8 cellular contexts compared by ENCODE assay signal in the genomic region with DNA sequence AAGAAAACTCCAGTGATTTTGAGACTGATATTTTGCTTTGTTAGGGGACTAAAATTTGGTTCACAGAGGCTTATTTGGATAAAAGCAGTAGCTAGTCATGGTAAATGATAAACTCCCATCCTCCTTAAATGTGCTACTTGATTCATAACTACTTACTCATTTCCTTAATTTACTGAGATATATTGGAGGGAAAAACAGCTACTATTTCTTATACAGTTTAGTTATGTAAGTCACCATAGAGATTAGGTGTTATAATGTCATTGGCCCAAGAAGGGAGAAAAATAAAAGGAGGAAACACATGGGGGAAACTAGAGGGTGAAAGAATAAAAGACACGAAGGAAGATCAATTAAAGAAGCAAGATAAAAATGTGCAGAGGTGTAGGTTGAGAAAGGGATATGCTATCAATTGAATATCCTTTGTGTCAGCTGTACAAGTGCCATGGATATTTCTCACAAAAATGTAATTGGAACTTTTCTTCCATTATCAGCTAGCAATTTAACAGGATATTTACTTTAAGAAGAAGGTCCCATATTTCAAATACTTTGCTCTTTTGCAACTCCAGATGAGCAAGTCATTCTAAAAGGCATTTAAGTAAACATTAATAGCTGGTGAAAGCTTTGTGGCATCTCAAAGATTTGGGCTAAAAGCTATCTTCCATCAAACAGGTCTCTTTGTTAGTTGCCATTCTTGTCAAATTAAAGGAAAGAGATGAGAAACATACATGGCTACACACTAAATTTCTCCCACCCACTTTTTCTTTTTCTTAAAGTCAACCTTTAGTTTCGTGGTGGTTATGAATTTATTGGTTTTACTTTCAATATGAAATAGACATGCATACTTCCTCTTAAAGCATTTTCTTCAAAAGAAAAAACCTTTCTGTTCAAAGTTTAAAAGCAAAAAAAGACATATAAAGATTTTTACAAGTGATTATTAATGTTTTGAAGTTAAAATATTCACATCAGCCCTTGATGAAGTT.
DNase-seq lines count a peak whose midpoint lies in the region; ATAC-seq lines count a peak whose summit lies in the region.
"Had no signal": no experiment of that assay in that cellular context is flagged by ENCODE, and none has a peak within 500 bp of the region (broad histone marks: within the 10 kb centered on the region; RNA-seq: fewer than 3 reads in every experiment).

No MANE protein-coding gene starts in this region.

- H3K36me3 ChIP-seq in neuronal stem cell (replicated peaks in 1 of 2; ENCODE audit: control insufficient read depth in 2 of 2, insufficient read depth in 2 of 2, low read length in 2 of 2), result no peaks in the 10 kb centered on the region
- H3K36me3 ChIP-seq: HAP-1 had no signal

- no peak overlapping the region for H2BK12ac ChIP-seq in neuronal stem cell (ENCODE audit: low read length)

- ATAC-seq in GM18907 (IDR thresholded peaks at IDR 0.05; ENCODE audit: unreplicated experiment) (peak; percentile 98), HG02588 (IDR thresholded peaks at IDR 0.05; ENCODE audit: unreplicated experiment) (peak; percentile 98)

- H3K18ac ChIP-seq in neuronal stem cell (ENCODE audit: low read length), result no peak overlapping the region

- H3K27ac ChIP-seq in neuronal stem cell (replicated peaks; ENCODE audit: low read length), result no peak overlapping the region

- H2BK120ac ChIP-seq in neuronal stem cell (ENCODE audit: low read depth, low read length), result no peak overlapping the region

- H4K91ac ChIP-seq in neuronal stem cell (ENCODE audit: low read depth, low read length, poor library complexity), result no peak overlapping the region

- H3K4ac ChIP-seq in neuronal stem cell (ENCODE audit: low read length), result no peak overlapping the region

- no peak overlapping the region for H3K4me2 ChIP-seq in neuronal stem cell (ENCODE audit: insufficient read depth, low read length, poor library complexity, severe bottlenecking)

- H3K9ac ChIP-seq in neuronal stem cell (ENCODE audit: low read depth, low read length, poor library complexity), result no peak overlapping the region

- H3K79me1 ChIP-seq in neuronal stem cell (ENCODE audit: low read depth, low read length), result no peaks in the 10 kb centered on the region

- no peak overlapping the region for H2BK15ac ChIP-seq in neuronal stem cell (ENCODE audit: low read length)

- H3K4me3 ChIP-seq in neuronal stem cell (ENCODE audit: low read length in 2 of 2), result no peak overlapping the region
- H3K4me3 ChIP-seq: HAP-1 had no signal

- H3K4me1 ChIP-seq in neuronal stem cell (ENCODE audit: control insufficient read depth in 2 of 2, insufficient read depth in 1 of 2, low read depth in 1 of 2, low read length in 2 of 2), result no peaks in the 10 kb centered on the region
- H3K4me1 ChIP-seq: HAP-1 had no signal

- no CpG with 5 or more reads among the region's 2 CpGs for WGBS in neuronal stem cell (ENCODE audit: extremely low coverage in 2 of 2, insufficient read length in 2 of 2, insufficient replicate concordance in 1 of 2), 2 donors

- H2BK5ac ChIP-seq in neuronal stem cell (ENCODE audit: low read length), result no peak overlapping the region

- no peak overlapping the region for H4K8ac ChIP-seq in neuronal stem cell (ENCODE audit: low read depth, low read length)

- H3K23ac ChIP-seq in neuronal stem cell (ENCODE audit: low read depth, low read length, poor library complexity), result no peak overlapping the region

- H2AFZ ChIP-seq in neuronal stem cell (ENCODE audit: low read length), result no peak overlapping the region

- no peaks in the 10 kb centered on the region for H3K27me3 ChIP-seq in neuronal stem cell (ENCODE audit: control insufficient read depth in 3 of 3, insufficient read depth in 3 of 3, low read depth in 1 of 3, low read length in 3 of 3)

- no peak overlapping the region for H3K14ac ChIP-seq in neuronal stem cell (ENCODE audit: low read length)

- DNase-seq in M059J (ENCODE audit: low read depth), result peak; percentile 1
- DNase-seq in renal cortical epithelial cell (ENCODE audit: low read depth), result peak; percentile 23
- DNase-seq in NK-92 treated with Interleukin-12 subunit alpha and Interleukin-12 subunit beta, amount 100 ng/mL, for 24 hours (lab: John Stamatoyannopoulos, UW), result no peak
- DNase-seq in activated naive CD4-positive, alpha-beta T cell (lab: John Stamatoyannopoulos, UW), result no peak
- no peak for DNase-seq in neuronal stem cell (ENCODE audit: low spot score)

- H2AK5ac ChIP-seq in neuronal stem cell (ENCODE audit: low read depth, low read length), result no peak overlapping the region

- H3K9me3 ChIP-seq in neuronal stem cell (replicated peaks in 1 of 2; ENCODE audit: control insufficient read depth in 2 of 2, insufficient read depth in 1 of 2, low read depth in 1 of 2, low read length in 2 of 2), result no peaks in the 10 kb centered on the region
- H3K9me3 ChIP-seq: HAP-1 had no signal

Comparison
In these comparisons a context has a peak if more than half of its experiments do, and no peak if none do; other contexts are left out.
1. DNase-seq: peak in M059J (single experiment) and renal cortical epithelial cell (single experiment); none in NK-92 treated with Interleukin-12 subunit alpha and Interleukin-12 subunit beta, amount 100 ng/mL, for 24 hours (single experiment), activated naive CD4-positive, alpha-beta T cell (0 of 4) and neuronal stem cell (single experiment).